ENCODE assay signal across 1 cellular context in genomic region chr5:141691286-141691866, GRCh38.
TF ChIP-seq lines count a peak whose summit lies in the region.

No MANE protein-coding gene starts in this region.

TF ChIP-seq in K562, 482 proteins besides CTCF, POLR2A, EP300 and RAD21 (continued from another document and continues in another):
- peak; percentile 7 for TF ChIP-seq FOS (IDR thresholded peaks at IDR 0.05; ENCODE audit: extremely low read depth, insufficient read length)
- TF ChIP-seq TBL1XR1 (IDR thresholded peaks at IDR 0.05; ENCODE audit: low read length in 2 of 2): peak; percentile 79 to 86
- TF ChIP-seq PYGO2 (tag; IDR thresholded peaks at IDR 0.05): no peak
- TF ChIP-seq TRIM24 (IDR thresholded peaks at IDR 0.05): peak; percentile 88 to 91
- TF ChIP-seq, protein P1, sequence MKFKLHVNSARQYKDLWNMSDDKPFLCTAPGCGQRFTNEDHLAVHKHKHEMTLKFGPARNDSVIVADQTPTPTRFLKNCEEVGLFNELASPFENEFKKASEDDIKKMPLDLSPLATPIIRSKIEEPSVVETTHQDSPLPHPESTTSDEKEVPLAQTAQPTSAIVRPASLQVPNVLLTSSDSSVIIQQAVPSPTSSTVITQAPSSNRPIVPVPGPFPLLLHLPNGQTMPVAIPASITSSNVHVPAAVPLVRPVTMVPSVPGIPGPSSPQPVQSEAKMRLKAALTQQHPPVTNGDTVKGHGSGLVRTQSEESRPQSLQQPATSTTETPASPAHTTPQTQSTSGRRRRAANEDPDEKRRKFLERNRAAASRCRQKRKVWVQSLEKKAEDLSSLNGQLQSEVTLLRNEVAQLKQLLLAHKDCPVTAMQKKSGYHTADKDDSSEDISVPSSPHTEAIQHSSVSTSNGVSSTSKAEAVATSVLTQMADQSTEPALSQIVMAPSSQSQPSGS (CRISPR knock-in tag; IDR thresholded peaks at IDR 0.05): no peak
- no peak for TF ChIP-seq HSF4 (CRISPR knock-in tag; IDR thresholded peaks at IDR 0.05; ENCODE audit: borderline replicate concordance)
- TF ChIP-seq NCOA4 (IDR thresholded peaks at IDR 0.05; ENCODE audit: partially characterized antibody): no peak
- TF ChIP-seq ADNP (tag; IDR thresholded peaks at IDR 0.05): no peak
- no peak for TF ChIP-seq CHCHD3 (CRISPR knock-in tag; IDR thresholded peaks at IDR 0.05)
- TF ChIP-seq ZFP1 (CRISPR knock-in tag; IDR thresholded peaks at IDR 0.05): no peak
- TF ChIP-seq, protein P2, sequence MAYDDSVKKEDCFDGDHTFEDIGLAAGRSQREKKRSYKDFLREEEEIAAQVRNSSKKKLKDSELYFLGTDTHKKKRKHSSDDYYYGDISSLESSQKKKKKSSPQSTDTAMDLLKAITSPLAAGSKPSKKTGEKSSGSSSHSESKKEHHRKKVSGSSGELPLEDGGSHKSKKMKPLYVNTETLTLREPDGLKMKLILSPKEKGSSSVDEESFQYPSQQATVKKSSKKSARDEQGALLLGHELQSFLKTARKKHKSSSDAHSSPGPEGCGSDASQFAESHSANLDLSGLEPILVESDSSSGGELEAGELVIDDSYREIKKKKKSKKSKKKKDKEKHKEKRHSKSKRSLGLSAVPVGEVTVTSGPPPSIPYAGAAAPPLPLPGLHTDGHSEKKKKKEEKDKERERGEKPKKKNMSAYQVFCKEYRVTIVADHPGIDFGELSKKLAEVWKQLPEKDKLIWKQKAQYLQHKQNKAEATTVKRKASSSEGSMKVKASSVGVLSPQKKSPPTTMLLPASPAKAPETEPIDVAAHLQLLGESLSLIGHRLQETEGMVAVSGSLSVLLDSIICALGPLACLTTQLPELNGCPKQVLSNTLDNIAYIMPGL (CRISPR knock-in tag; IDR thresholded peaks at IDR 0.05): no peak
- TF ChIP-seq ZNF23 (CRISPR knock-in tag; IDR thresholded peaks at IDR 0.05): no peak
- no peak for TF ChIP-seq BRCA1 (IDR thresholded peaks at IDR 0.05)
- TF ChIP-seq BRCA1 (CRISPR knock-in tag; IDR thresholded peaks at IDR 0.05): no peak
- no peak for TF ChIP-seq TSC22D4 (tag; IDR thresholded peaks at IDR 0.05)
- no peak for TF ChIP-seq NR2F6 (CRISPR knock-in tag; IDR thresholded peaks at IDR 0.05)
- TF ChIP-seq HOXB6 (CRISPR knock-in tag; IDR thresholded peaks at IDR 0.05; ENCODE audit: borderline replicate concordance): no peak
- TF ChIP-seq FOXP1 (CRISPR knock-in tag; IDR thresholded peaks at IDR 0.05): peak; percentile 30; the same call in 1 of the 2 replicates
- no peak for TF ChIP-seq ZNF707 (CRISPR knock-in tag; conservative IDR thresholded peaks at IDR 0.05)
- 0 out of 2 replicates have a peak, but pooled peaks have one; percentile 27 for TF ChIP-seq L3MBTL2 (IDR thresholded peaks at IDR 0.05)
- TF ChIP-seq ZNF143 (CRISPR knock-in tag; IDR thresholded peaks at IDR 0.05): no peak
- TF ChIP-seq SMARCB1 (IDR thresholded peaks at IDR 0.05; ENCODE audit: insufficient read length, low read depth): no peak
- TF ChIP-seq ZHX1 (conservative IDR thresholded peaks at IDR 0.05; ENCODE audit: low read length): no peak; the same call in 1 of the 2 replicates
- TF ChIP-seq ILK (tag; IDR thresholded peaks at IDR 0.05; ENCODE audit: borderline replicate concordance, low read depth): no peak
- TF ChIP-seq, protein P3, sequence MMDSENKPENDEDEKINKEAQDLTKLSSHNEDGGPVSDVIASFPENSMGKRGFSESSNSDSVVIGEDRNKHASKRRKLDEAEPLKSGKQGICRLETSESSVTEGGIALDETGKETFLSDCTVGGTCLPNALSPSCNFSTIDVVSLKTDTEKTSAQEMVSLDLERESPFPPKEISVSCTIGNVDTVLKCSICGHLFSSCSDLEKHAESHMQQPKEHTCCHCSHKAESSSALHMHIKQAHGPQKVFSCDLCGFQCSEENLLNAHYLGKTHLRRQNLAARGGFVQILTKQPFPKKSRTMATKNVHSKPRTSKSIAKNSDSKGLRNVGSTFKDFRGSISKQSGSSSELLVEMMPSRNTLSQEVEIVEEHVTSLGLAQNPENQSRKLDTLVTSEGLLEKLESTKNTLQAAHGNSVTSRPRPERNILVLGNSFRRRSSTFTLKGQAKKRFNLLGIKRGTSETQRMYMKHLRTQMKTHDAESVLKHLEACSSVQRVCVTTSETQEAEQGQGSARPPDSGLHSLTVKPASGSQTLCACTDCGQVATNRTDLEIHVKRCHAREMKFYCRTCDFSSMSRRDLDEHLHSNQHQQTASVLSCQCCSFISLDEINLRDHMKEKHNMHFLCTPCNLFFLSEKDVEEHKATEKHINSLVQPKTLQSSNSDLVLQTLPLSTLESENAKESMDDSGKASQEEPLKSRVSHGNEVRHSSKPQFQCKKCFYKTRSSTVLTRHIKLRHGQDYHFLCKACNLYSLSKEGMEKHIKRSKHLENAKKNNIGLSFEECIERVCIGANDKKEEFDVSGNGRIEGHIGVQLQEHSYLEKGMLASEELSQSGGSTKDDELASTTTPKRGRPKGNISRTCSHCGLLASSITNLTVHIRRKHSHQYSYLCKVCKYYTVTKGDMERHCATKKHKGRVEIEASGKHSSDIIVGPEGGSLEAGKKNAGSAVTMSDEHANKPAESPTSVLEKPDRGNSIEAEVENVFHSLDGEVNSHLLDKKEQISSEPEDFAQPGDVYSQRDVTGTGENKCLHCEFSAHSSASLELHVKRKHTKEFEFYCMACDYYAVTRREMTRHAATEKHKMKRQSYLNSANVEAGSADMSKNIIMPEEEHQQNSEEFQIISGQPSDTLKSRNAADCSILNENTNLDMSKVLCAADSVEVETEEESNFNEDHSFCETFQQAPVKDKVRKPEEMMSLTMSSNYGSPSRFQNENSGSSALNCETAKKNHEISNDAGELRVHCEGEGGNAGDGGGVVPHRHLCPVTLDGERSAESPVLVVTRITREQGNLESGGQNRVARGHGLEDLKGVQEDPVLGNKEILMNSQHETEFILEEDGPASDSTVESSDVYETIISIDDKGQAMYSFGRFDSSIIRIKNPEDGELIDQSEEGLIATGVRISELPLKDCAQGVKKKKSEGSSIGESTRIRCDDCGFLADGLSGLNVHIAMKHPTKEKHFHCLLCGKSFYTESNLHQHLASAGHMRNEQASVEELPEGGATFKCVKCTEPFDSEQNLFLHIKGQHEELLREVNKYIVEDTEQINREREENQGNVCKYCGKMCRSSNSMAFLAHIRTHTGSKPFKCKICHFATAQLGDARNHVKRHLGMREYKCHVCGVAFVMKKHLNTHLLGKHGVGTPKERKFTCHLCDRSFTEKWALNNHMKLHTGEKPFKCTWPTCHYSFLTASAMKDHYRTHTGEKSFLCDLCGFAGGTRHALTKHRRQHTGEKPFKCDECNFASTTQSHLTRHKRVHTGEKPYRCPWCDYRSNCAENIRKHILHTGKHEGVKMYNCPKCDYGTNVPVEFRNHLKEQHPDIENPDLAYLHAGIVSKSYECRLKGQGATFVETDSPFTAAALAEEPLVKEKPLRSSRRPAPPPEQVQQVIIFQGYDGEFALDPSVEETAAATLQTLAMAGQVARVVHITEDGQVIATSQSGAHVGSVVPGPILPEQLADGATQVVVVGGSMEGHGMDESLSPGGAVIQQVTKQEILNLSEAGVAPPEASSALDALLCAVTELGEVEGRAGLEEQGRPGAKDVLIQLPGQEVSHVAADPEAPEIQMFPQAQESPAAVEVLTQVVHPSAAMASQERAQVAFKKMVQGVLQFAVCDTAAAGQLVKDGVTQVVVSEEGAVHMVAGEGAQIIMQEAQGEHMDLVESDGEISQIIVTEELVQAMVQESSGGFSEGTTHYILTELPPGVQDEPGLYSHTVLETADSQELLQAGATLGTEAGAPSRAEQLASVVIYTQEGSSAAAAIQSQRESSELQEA (IDR thresholded peaks at IDR 0.05; ENCODE audit: low read depth): no peak
- TF ChIP-seq ZBTB33 (CRISPR knock-in tag; IDR thresholded peaks at IDR 0.05): 0 out of 2 replicates have a peak, but pooled peaks have one; percentile 38
- TF ChIP-seq MITF (IDR thresholded peaks at IDR 0.05): no peak
- TF ChIP-seq KAT8 (IDR thresholded peaks at IDR 0.05; ENCODE audit: low read depth): no peak
- no peak for TF ChIP-seq ZNF384 (IDR thresholded peaks at IDR 0.05; ENCODE audit: low read depth, low read length)
- no peak for TF ChIP-seq PATZ1 (CRISPR knock-in tag; IDR thresholded peaks at IDR 0.05; ENCODE audit: borderline replicate concordance)
- no peak for TF ChIP-seq HDAC2 (IDR thresholded peaks at IDR 0.05)
- peak; percentile 91; the same call in 1 of the 2 replicates for TF ChIP-seq TCF7 (IDR thresholded peaks at IDR 0.05; ENCODE audit: borderline replicate concordance)
- TF ChIP-seq ZNF512 (tag; IDR thresholded peaks at IDR 0.05): no peak
- TF ChIP-seq ZNF274 (IDR thresholded peaks at IDR 0.05; ENCODE audit: borderline replicate concordance, low read depth, low read length): no peak
- no peak for TF ChIP-seq CHD4 (IDR thresholded peaks at IDR 0.05; ENCODE audit: insufficient read depth, insufficient replicate concordance, low read depth, low read length, poor library complexity, severe bottlenecking)
- no peak for TF ChIP-seq ZNF354B (CRISPR knock-in tag; IDR thresholded peaks at IDR 0.05)
- TF ChIP-seq XRCC3 (IDR thresholded peaks at IDR 0.05): no peak
- peak; percentile 87; the same call in 1 of the 2 replicates for TF ChIP-seq FOXK1 (CRISPR knock-in tag; IDR thresholded peaks at IDR 0.05; ENCODE audit: borderline replicate concordance)
- no peak for TF ChIP-seq HDAC6 (IDR thresholded peaks at IDR 0.05; ENCODE audit: low read depth, low read length)
- TF ChIP-seq RBBP5 (IDR thresholded peaks at IDR 0.05; ENCODE audit: borderline replicate concordance, insufficient read depth, low read length, poor library complexity, severe bottlenecking): peak; percentile 52
